Comparison of ENCODE assay signal across 11 cellular contexts in genomic region chr10:50416885-50417284, GRCh38.
A peak's percentile ranks its signal among the peaks of the same experiment; 100 is the strongest.
DNase-seq lines count a peak whose midpoint lies in the region; ATAC-seq and TF ChIP-seq lines count a peak whose summit lies in the region.
"Had no signal": no experiment of that assay in that cellular context is flagged by ENCODE, and none has a peak within 500 bp of the region (broad histone marks: within the 10 kb centered on the region; RNA-seq: fewer than 3 reads in every experiment).

No MANE protein-coding gene starts in this region.

- intact Hi-C loops in CD4-positive, alpha-beta T cell (cut with DNase I, micrococcal nuclease): no loop called here
- intact Hi-C loops in dendritic cell treated with granulocyte-macrophage colony-stimulating factor and Interleukin-4, amounts not matched to agents 40 ng/mL and 50 ng/mL, for 4 days (cut with micrococcal nuclease): loop anchor here (2.0 kb wide), 1 partner anchor 20 kb away; no protein-coding TSS in a partner anchor

- no peaks in the 10 kb centered on the region for H3K9me3 Mint-ChIP-seq in CD4-positive, alpha-beta T cell
- no peaks in the 10 kb centered on the region for H3K9me3 Mint-ChIP-seq in IgD-negative memory B cell
- H3K9me3 Mint-ChIP-seq in dendritic cell treated with granulocyte-macrophage colony-stimulating factor and Interleukin-4, amounts not matched to agents 40 ng/mL and 50 ng/mL, for 4 days: no peaks in the 10 kb centered on the region
- no peaks in the 10 kb centered on the region for H3K9me3 Mint-ChIP-seq in nephron
- H3K9me3 Mint-ChIP-seq in T-cell: no peaks in the 10 kb centered on the region

- no peaks in the 10 kb centered on the region for H3K27me3 ChIP-seq in CD4-positive, alpha-beta T cell (ENCODE audit: control insufficient read depth, insufficient read depth, low read length)

- CTCF ChIA-PET in CD4-positive, alpha-beta T cell (lab: Charles Lee): interaction anchor here (0.6 to 0.7 kb wide), 2 partner anchors 26 to 208 kb away, joined by 4 read pairs; no protein-coding TSS in a partner anchor
- CTCF ChIA-PET in T-cell (lab: Charles Lee): interaction anchor here in 1 of 2 donors (0.5 to 1.0 kb wide), 4 partner anchors 10 to 101 kb away, joined by 3 to 6 read pairs (median 4); no protein-coding TSS in a partner anchor

- POLR2A ChIA-PET in CD4-positive, alpha-beta T cell (lab: Charles Lee): interaction anchor here (0.6 kb wide), 1 partner anchor 792 kb away, joined by 3 read pairs; no protein-coding TSS in a partner anchor
- POLR2A ChIA-PET in T-cell (lab: Charles Lee): interaction anchor here in 1 of 2 donors (0.6 kb wide), 1 partner anchor 207 kb away, joined by 5 read pairs; the partner anchor contains the start of gene SGMS1

- no peaks in the 10 kb centered on the region for H3K27me3 Mint-ChIP-seq in CD4-positive, alpha-beta T cell
- no peaks in the 10 kb centered on the region for H3K27me3 Mint-ChIP-seq in IgD-negative memory B cell
- no peaks in the 10 kb centered on the region for H3K27me3 Mint-ChIP-seq in dendritic cell treated with granulocyte-macrophage colony-stimulating factor and Interleukin-4, amounts not matched to agents 40 ng/mL and 50 ng/mL, for 4 days
- peaks cover 5% of the 10 kb centered on the region for H3K27me3 Mint-ChIP-seq in nephron (ENCODE audit: low read depth)
- H3K27me3 Mint-ChIP-seq in T-cell: no peaks in the 10 kb centered on the region

- H3K36me3 Mint-ChIP-seq in CD4-positive, alpha-beta T cell (ENCODE audit: low read depth): no peaks in the 10 kb centered on the region
- H3K36me3 Mint-ChIP-seq in IgD-negative memory B cell (no peaks in the 10 kb centered on the region), nephron (ENCODE audit: low read depth) (no peaks in the 10 kb centered on the region), T-cell (peaks cover 10% of the 10 kb centered on the region)
- H3K36me3 Mint-ChIP-seq in dendritic cell treated with granulocyte-macrophage colony-stimulating factor and Interleukin-4, amounts not matched to agents 40 ng/mL and 50 ng/mL, for 4 days (ENCODE audit: low read depth): peaks cover 28% of the 10 kb centered on the region

- no peak for TF ChIP-seq CTCF in CD4-positive, alpha-beta T cell (IDR thresholded peaks at IDR 0.05)
- no peak for TF ChIP-seq CTCF in nephron (IDR thresholded peaks at IDR 0.05; ENCODE audit: unreplicated experiment in 3 of 3)

- no peak overlapping the region for H3K27ac Mint-ChIP-seq in CD4-positive, alpha-beta T cell
- peak overlapping the region in 1 of 3 donors; percentile 1 for H3K27ac Mint-ChIP-seq in IgD-negative memory B cell
- H3K27ac Mint-ChIP-seq in dendritic cell treated with granulocyte-macrophage colony-stimulating factor and Interleukin-4, amounts not matched to agents 40 ng/mL and 50 ng/mL, for 4 days: no peak overlapping the region
- peak overlapping the region; percentile 73 to 83 (median 76) for H3K27ac Mint-ChIP-seq in nephron
- no peak overlapping the region for H3K27ac Mint-ChIP-seq in T-cell

- ATAC-seq in CD4-positive, alpha-beta T cell (ENCODE audit: poor library complexity): no peak
- ATAC-seq in HG03442 (IDR thresholded peaks at IDR 0.05; ENCODE audit: unreplicated experiment) (no peak), T-cell (replicated peaks in 1 of 4) (no peak), GM21447 (IDR thresholded peaks at IDR 0.05; ENCODE audit: unreplicated experiment) (no peak)

- peak overlapping the region; percentile 58 for H3K4me3 Mint-ChIP-seq in CD4-positive, alpha-beta T cell
- H3K4me3 Mint-ChIP-seq in IgD-negative memory B cell (peak overlapping the region in 3 of 4 donors; percentile 13 to 70 (median 36)), nephron (peak overlapping the region; percentile 36 to 62 (median 61)), T-cell (peak overlapping the region in 1 of 3 donors; percentile 44)
- H3K4me3 Mint-ChIP-seq in dendritic cell treated with granulocyte-macrophage colony-stimulating factor and Interleukin-4, amounts not matched to agents 40 ng/mL and 50 ng/mL, for 4 days: peak overlapping the region; percentile 80

- no peaks in the 10 kb centered on the region for H3K9me3 ChIP-seq in CD4-positive, alpha-beta T cell (ENCODE audit: control insufficient read depth, low read length)

- peaks cover 39% of the 10 kb centered on the region for H3K4me1 Mint-ChIP-seq in CD4-positive, alpha-beta T cell (ENCODE audit: low read depth)
- H3K4me1 Mint-ChIP-seq in IgD-negative memory B cell (peaks cover 29 to 34% (median 34%) of the 10 kb centered on the region in 3 donors), nephron (peaks cover 5% of the 10 kb centered on the region), T-cell (peaks cover 44 to 60% (median 54%) of the 10 kb centered on the region in 3 donors)
- peaks cover 58% of the 10 kb centered on the region for H3K4me1 Mint-ChIP-seq in dendritic cell treated with granulocyte-macrophage colony-stimulating factor and Interleukin-4, amounts not matched to agents 40 ng/mL and 50 ng/mL, for 4 days (ENCODE audit: low read depth)

- no peak overlapping the region for H3K27ac ChIP-seq in CD4-positive, alpha-beta T cell (ENCODE audit: low read depth, low read length)

- no peak for DNase-seq in CD4-positive, alpha-beta T cell
- no peak for DNase-seq in T-cell
- DNase-seq in occipital lobe (lab: John Stamatoyannopoulos, UW): no peak
- DNase-seq: activated naive CD4-positive, alpha-beta T cell treated with Interleukin-2 at 50 U/mL for 16 hours; GDM1; NCI-H2171 had no signal

Comparison
In these comparisons a context has a peak if more than half of its experiments do, and no peak if none do; other contexts are left out.
1. H3K27ac Mint-ChIP-seq: peak in nephron (3 of 3); none in CD4-positive, alpha-beta T cell (single experiment), dendritic cell treated with granulocyte-macrophage colony-stimulating factor and Interleukin-4, amounts not matched to agents 40 ng/mL and 50 ng/mL, for 4 days (single experiment) and T-cell (0 of 2).